ENCODE assay signal across 1 cellular context in the genomic region with DNA sequence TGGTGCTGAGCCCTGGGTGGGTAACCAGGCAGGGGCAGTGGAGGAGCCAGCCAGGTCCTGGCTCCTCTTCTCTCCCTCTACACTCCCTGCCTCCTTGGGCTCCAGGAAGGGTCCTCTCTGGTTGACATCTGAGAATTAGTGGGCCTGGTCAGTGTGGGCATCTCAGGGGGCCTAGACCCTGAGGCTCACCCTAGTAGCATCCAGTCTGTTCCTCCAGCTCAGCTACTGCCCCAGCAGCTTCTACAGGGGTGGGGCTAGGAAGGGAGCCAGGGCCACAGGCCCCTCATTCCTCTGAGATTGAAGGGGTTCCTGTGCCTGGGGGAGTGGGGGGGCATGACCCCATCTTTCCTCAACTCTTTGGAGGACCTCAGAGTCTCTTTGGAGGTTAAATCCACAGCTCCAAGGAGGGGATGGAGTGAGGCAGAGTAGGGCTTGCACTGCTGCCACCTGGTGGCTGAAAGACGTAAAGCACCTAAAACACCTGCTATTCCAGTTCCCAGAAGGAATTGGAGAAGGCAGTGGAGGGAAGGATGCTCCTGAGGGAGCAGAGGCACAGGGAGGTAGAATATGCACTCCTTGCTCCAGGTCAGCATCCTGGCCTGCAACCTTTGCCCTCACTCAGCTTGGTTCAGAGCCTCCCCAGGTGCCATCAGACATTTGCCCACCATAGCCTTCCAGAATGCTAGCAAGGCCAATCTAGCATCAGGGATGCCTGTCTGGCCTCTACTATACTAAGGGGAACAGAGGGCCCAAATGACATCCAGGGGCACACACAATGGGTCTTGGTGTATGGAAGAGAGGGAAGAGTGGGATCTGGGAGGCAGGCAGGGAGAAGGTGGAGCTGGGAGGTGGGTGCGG.
TF ChIP-seq lines count a peak whose summit lies in the region.

No MANE protein-coding gene starts in this region.

TF ChIP-seq in H1, 55 proteins besides CTCF, POLR2A, EP300 and RAD21:
- TF ChIP-seq, protein P1, sequence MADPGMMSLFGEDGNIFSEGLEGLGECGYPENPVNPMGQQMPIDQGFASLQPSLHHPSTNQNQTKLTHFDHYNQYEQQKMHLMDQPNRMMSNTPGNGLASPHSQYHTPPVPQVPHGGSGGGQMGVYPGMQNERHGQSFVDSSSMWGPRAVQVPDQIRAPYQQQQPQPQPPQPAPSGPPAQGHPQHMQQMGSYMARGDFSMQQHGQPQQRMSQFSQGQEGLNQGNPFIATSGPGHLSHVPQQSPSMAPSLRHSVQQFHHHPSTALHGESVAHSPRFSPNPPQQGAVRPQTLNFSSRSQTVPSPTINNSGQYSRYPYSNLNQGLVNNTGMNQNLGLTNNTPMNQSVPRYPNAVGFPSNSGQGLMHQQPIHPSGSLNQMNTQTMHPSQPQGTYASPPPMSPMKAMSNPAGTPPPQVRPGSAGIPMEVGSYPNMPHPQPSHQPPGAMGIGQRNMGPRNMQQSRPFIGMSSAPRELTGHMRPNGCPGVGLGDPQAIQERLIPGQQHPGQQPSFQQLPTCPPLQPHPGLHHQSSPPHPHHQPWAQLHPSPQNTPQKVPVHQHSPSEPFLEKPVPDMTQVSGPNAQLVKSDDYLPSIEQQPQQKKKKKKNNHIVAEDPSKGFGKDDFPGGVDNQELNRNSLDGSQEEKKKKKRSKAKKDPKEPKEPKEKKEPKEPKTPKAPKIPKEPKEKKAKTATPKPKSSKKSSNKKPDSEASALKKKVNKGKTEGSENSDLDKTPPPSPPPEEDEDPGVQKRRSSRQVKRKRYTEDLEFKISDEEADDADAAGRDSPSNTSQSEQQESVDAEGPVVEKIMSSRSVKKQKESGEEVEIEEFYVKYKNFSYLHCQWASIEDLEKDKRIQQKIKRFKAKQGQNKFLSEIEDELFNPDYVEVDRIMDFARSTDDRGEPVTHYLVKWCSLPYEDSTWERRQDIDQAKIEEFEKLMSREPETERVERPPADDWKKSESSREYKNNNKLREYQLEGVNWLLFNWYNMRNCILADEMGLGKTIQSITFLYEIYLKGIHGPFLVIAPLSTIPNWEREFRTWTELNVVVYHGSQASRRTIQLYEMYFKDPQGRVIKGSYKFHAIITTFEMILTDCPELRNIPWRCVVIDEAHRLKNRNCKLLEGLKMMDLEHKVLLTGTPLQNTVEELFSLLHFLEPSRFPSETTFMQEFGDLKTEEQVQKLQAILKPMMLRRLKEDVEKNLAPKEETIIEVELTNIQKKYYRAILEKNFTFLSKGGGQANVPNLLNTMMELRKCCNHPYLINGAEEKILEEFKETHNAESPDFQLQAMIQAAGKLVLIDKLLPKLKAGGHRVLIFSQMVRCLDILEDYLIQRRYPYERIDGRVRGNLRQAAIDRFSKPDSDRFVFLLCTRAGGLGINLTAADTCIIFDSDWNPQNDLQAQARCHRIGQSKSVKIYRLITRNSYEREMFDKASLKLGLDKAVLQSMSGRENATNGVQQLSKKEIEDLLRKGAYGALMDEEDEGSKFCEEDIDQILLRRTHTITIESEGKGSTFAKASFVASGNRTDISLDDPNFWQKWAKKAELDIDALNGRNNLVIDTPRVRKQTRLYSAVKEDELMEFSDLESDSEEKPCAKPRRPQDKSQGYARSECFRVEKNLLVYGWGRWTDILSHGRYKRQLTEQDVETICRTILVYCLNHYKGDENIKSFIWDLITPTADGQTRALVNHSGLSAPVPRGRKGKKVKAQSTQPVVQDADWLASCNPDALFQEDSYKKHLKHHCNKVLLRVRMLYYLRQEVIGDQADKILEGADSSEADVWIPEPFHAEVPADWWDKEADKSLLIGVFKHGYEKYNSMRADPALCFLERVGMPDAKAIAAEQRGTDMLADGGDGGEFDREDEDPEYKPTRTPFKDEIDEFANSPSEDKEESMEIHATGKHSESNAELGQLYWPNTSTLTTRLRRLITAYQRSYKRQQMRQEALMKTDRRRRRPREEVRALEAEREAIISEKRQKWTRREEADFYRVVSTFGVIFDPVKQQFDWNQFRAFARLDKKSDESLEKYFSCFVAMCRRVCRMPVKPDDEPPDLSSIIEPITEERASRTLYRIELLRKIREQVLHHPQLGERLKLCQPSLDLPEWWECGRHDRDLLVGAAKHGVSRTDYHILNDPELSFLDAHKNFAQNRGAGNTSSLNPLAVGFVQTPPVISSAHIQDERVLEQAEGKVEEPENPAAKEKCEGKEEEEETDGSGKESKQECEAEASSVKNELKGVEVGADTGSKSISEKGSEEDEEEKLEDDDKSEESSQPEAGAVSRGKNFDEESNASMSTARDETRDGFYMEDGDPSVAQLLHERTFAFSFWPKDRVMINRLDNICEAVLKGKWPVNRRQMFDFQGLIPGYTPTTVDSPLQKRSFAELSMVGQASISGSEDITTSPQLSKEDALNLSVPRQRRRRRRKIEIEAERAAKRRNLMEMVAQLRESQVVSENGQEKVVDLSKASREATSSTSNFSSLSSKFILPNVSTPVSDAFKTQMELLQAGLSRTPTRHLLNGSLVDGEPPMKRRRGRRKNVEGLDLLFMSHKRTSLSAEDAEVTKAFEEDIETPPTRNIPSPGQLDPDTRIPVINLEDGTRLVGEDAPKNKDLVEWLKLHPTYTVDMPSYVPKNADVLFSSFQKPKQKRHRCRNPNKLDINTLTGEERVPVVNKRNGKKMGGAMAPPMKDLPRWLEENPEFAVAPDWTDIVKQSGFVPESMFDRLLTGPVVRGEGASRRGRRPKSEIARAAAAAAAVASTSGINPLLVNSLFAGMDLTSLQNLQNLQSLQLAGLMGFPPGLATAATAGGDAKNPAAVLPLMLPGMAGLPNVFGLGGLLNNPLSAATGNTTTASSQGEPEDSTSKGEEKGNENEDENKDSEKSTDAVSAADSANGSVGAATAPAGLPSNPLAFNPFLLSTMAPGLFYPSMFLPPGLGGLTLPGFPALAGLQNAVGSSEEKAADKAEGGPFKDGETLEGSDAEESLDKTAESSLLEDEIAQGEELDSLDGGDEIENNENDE (IDR thresholded peaks at IDR 0.05; ENCODE audit: insufficient replicate concordance, low read length) = no peak
- TF ChIP-seq HDAC6 (IDR thresholded peaks at IDR 0.05; ENCODE audit: low read depth, low read length) (no peak), JUND (IDR thresholded peaks at IDR 0.05; ENCODE audit: low read length) (no peak), ASH2L (IDR thresholded peaks at IDR 0.05; ENCODE audit: low read length) (no peak), JUN (IDR thresholded peaks at IDR 0.05; ENCODE audit: low read depth, low read length) (no peak), HDAC2 (IDR thresholded peaks at IDR 0.05; ENCODE audit: borderline replicate concordance in 1 of 2, low read depth in 2 of 2, low read length in 2 of 2) (no peak), PHF8 (conservative IDR thresholded peaks at IDR 0.05; ENCODE audit: low read depth, low read length) (no peak), CEBPB (IDR thresholded peaks at IDR 0.05; ENCODE audit: low read depth, low read length) (no peak), POLR2AphosphoS5 (IDR thresholded peaks at IDR 0.05; ENCODE audit: low read depth, low read length) (no peak), YY1 (IDR thresholded peaks at IDR 0.05; ENCODE audit: low read depth, low read length) (no peak), CREB1 (IDR thresholded peaks at IDR 0.05) (peak; percentile 44; the same call in 1 of the 2 replicates), GABPA (IDR thresholded peaks at IDR 0.05; ENCODE audit: borderline replicate concordance, insufficient read depth, low read length) (no peak), TCF12 (IDR thresholded peaks at IDR 0.05; ENCODE audit: low read depth, low read length) (0 out of 2 replicates have a peak, but pooled peaks have one; percentile 28), KDM4A (IDR thresholded peaks at IDR 0.05; ENCODE audit: low read depth, low read length, severe bottlenecking) (no peak), CBX5 (IDR thresholded peaks at IDR 0.05; ENCODE audit: low read depth, low read length) (no peak), TEAD4 (IDR thresholded peaks at IDR 0.05; ENCODE audit: low read depth, low read length) (0 out of 2 replicates have a peak, but pooled peaks have one; percentile 38), BACH1 (IDR thresholded peaks at IDR 0.05; ENCODE audit: low read length) (no peak), KDM1A (IDR thresholded peaks at IDR 0.05; ENCODE audit: borderline replicate concordance, low read length) (no peak), KDM5A (IDR thresholded peaks at IDR 0.05; ENCODE audit: low read length) (no peak), SUZ12 (IDR thresholded peaks at IDR 0.05; ENCODE audit: low read length) (no peak), SIX5 (IDR thresholded peaks at IDR 0.05; ENCODE audit: low read depth, low read length) (no peak), GTF2F1 (IDR thresholded peaks at IDR 0.05; ENCODE audit: borderline replicate concordance, low read depth, low read length) (no peak), BCL11A (IDR thresholded peaks at IDR 0.05; ENCODE audit: low read depth in 2 of 2, low read length in 2 of 2) (no peak), TBP (IDR thresholded peaks at IDR 0.05; ENCODE audit: low read depth, low read length) (no peak), BRCA1 (IDR thresholded peaks at IDR 0.05; ENCODE audit: low read depth, low read length) (no peak), ZNF274 (IDR thresholded peaks at IDR 0.05; ENCODE audit: borderline replicate concordance, extremely low read depth, low read length) (no peak), MAFK (IDR thresholded peaks at IDR 0.05; ENCODE audit: low read depth, low read length) (no peak), POU5F1 (IDR thresholded peaks at IDR 0.05; ENCODE audit: low read depth, low read length) (no peak)
- TF ChIP-seq, protein P2, sequence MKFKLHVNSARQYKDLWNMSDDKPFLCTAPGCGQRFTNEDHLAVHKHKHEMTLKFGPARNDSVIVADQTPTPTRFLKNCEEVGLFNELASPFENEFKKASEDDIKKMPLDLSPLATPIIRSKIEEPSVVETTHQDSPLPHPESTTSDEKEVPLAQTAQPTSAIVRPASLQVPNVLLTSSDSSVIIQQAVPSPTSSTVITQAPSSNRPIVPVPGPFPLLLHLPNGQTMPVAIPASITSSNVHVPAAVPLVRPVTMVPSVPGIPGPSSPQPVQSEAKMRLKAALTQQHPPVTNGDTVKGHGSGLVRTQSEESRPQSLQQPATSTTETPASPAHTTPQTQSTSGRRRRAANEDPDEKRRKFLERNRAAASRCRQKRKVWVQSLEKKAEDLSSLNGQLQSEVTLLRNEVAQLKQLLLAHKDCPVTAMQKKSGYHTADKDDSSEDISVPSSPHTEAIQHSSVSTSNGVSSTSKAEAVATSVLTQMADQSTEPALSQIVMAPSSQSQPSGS (IDR thresholded peaks at IDR 0.05; ENCODE audit: low read length) = no peak
- TF ChIP-seq, protein P3, sequence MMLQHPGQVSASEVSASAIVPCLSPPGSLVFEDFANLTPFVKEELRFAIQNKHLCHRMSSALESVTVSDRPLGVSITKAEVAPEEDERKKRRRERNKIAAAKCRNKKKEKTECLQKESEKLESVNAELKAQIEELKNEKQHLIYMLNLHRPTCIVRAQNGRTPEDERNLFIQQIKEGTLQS (IDR thresholded peaks at IDR 0.05; ENCODE audit: insufficient read depth, low read depth, low read length) = no peak
- TF ChIP-seq, protein P4, sequence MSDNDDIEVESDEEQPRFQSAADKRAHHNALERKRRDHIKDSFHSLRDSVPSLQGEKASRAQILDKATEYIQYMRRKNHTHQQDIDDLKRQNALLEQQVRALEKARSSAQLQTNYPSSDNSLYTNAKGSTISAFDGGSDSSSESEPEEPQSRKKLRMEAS (IDR thresholded peaks at IDR 0.05) = 0 out of 2 replicates have a peak, but pooled peaks have one; percentile 12
- TF ChIP-seq, protein P5, sequence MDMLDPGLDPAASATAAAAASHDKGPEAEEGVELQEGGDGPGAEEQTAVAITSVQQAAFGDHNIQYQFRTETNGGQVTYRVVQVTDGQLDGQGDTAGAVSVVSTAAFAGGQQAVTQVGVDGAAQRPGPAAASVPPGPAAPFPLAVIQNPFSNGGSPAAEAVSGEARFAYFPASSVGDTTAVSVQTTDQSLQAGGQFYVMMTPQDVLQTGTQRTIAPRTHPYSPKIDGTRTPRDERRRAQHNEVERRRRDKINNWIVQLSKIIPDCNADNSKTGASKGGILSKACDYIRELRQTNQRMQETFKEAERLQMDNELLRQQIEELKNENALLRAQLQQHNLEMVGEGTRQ (IDR thresholded peaks at IDR 0.05; ENCODE audit: low read length) = no peak
